ENCODE assay signal across 1 cellular context in the genomic region with DNA sequence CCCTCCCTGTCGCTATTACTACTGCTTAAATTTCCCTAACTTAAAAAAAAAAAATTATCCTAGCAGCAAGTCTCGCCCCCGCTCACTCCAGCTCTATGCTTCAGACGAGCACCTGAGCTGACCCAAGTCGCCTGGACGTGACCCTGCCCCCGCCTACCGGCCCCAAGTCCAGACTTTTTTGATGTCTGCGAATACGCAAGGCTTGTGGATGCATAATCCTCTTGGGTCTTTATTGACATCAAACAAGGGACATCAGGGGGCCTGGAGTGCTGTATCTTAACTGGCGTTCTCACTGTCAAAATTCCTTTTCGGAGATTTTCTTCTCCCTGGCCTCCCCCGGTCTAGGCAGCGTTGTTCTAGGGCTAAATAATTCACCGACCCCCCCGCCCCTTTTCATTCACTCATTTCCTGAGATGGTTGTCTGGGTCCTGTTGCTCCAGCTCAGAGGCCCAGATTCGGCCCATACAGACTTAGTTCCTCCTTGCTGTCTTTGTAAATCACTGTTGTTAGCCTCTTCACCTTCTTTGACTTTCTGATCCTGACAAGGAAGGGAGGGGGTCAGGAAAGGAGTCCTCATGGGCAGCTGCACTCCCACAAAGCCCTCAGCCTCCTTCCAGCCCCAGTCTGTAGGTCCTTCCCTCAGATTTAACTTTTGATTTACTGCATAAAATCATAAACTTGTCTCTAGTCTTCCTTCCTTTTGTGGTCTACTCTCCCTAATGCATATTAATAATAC.
TF ChIP-seq lines count a peak whose summit lies in the region.

No MANE protein-coding gene starts in this region.

TF ChIP-seq in endothelial cell of umbilical vein, 7 proteins besides CTCF, POLR2A, EP300 and RAD21:
- TF ChIP-seq FOS (IDR thresholded peaks at IDR 0.05; ENCODE audit: borderline replicate concordance, insufficient read depth, low read length) (no peak), EZH2 (IDR thresholded peaks at IDR 0.05; ENCODE audit: borderline replicate concordance, low read depth, low read length, severe bottlenecking) (no peak), POLR2AphosphoS5 (IDR thresholded peaks at IDR 0.05; ENCODE audit: insufficient read depth, low read depth, low read length) (no peak), JUN (IDR thresholded peaks at IDR 0.05; ENCODE audit: borderline replicate concordance, insufficient read depth, insufficient read length, low read depth) (no peak), MYC (IDR thresholded peaks at IDR 0.05; ENCODE audit: low read depth, low read length) (no peak), GATA2 (IDR thresholded peaks at IDR 0.05; ENCODE audit: insufficient read depth, insufficient read length, low read depth, low read length) (no peak)
- TF ChIP-seq, protein P1, sequence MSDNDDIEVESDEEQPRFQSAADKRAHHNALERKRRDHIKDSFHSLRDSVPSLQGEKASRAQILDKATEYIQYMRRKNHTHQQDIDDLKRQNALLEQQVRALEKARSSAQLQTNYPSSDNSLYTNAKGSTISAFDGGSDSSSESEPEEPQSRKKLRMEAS (IDR thresholded peaks at IDR 0.05; ENCODE audit: insufficient read depth, insufficient read length): no peak
